In genomic region chr2:205768815-205769493, GRCh38 we compare ENCODE assay signal across 13 cellular contexts.
DNase-seq lines count a peak whose midpoint lies in the region; ATAC-seq and TF ChIP-seq lines count a peak whose summit lies in the region.
"Had no signal": no experiment of that assay in that cellular context is flagged by ENCODE, and none has a peak within 500 bp of the region (broad histone marks: within the 10 kb centered on the region; RNA-seq: fewer than 3 reads in every experiment).

No MANE protein-coding gene starts in this region.

- H3K9me3 ChIP-seq in hepatocyte (ENCODE audit: low read depth) (no peaks in the 10 kb centered on the region), skeletal muscle satellite cell (replicated peaks; ENCODE audit: low read length) (no peaks in the 10 kb centered on the region)
- H3K9me3 ChIP-seq: lower lobe of right lung had no signal

- peak overlapping the region; percentile 30 for H3K4me2 ChIP-seq in hepatocyte
- peak overlapping the region; percentile 13 for H3K4me2 ChIP-seq in skeletal muscle satellite cell (ENCODE audit: low read length)

- TF ChIP-seq CTCF in astrocyte of the spinal cord (IDR thresholded peaks at IDR 0.05; ENCODE audit: low read depth, low read length) = no peak
- TF ChIP-seq CTCF in hepatocyte (IDR thresholded peaks at IDR 0.05; ENCODE audit: poor library complexity) = no peak

- H3K9ac ChIP-seq in skeletal muscle satellite cell (ENCODE audit: low read depth, low read length) = no peak overlapping the region

- H2AFZ ChIP-seq in hepatocyte = no peak overlapping the region

- H3K79me2 ChIP-seq in hepatocyte = no peaks in the 10 kb centered on the region

- H3K27ac ChIP-seq in hepatocyte = peak overlapping the region; percentile 94

- peak; percentile 66 for DNase-seq in HT1080 (ENCODE audit: low read depth)
- peak; percentile 83 for DNase-seq in astrocyte of the spinal cord (ENCODE audit: low read depth, low spot score)
- DNase-seq in hepatocyte (ENCODE audit: low spot score) = no peak
- DNase-seq in HPDE6-E6E7 (ENCODE audit: extremely low spot score) = no peak
- no peak for DNase-seq in islet precursor cell
- DNase-seq in NCI-H2196 treated with DMSO at 0.1 percent for 48 hours (lab: John Stamatoyannopoulos, UW; ENCODE audit: unreplicated experiment) = no peak
- DNase-seq: DND-41; effector memory CD4-positive, alpha-beta T cell; lower lobe of right lung; NCI-H1105; T-helper 2 cell had no signal

- H4K20me1 ChIP-seq in hepatocyte (ENCODE audit: insufficient read depth, poor library complexity, severe bottlenecking) = no peaks in the 10 kb centered on the region

- in situ Hi-C loops in astrocyte of the spinal cord (cut with HindIII; ENCODE audit: low sequenced_read_pairs) = no loop called here

- H3K27me3 ChIP-seq in hepatocyte (no peaks in the 10 kb centered on the region), skeletal muscle satellite cell (ENCODE audit: control insufficient read depth, insufficient read depth, low read length) (no peaks in the 10 kb centered on the region)

- H3K36me3 ChIP-seq in hepatocyte (replicated peaks; ENCODE audit: insufficient read depth, low read depth) (no peaks in the 10 kb centered on the region), skeletal muscle satellite cell (ENCODE audit: insufficient read depth, low read length) (no peaks in the 10 kb centered on the region)

- WGBS in hepatocyte (ENCODE audit: low lambda C conversion rate, missing lambda C conversion rate) = 73% methylated on average over 4 of the region's 4 CpGs

- H3K4me1 ChIP-seq in hepatocyte (ENCODE audit: insufficient read depth) = peaks cover 49% of the 10 kb centered on the region
- H3K4me1 ChIP-seq in skeletal muscle satellite cell (ENCODE audit: control insufficient read depth, insufficient read depth, low read length) = peaks cover 31% of the 10 kb centered on the region

- no peak for ATAC-seq in HG02798 (IDR thresholded peaks at IDR 0.05; ENCODE audit: poor library complexity, unreplicated experiment)

- H3K9me2 ChIP-seq in hepatocyte (replicated peaks; ENCODE audit: insufficient read depth) = no peaks in the 10 kb centered on the region

- H3K4me3 ChIP-seq in astrocyte of the spinal cord (ENCODE audit: low read depth, low read length) (no peak overlapping the region), hepatocyte (no peak overlapping the region), skeletal muscle satellite cell (ENCODE audit: low read length) (no peak overlapping the region)
- H3K4me3 ChIP-seq: lower lobe of right lung had no signal

Comparison
In these comparisons a context has a peak if more than half of its experiments do, and no peak if none do; other contexts are left out.
1. DNase-seq: peak in HT1080 (single experiment) and astrocyte of the spinal cord (single experiment); none in hepatocyte (single experiment), HPDE6-E6E7 (single experiment), islet precursor cell (single experiment) and NCI-H2196 treated with DMSO at 0.1 percent for 48 hours (single experiment).